In genomic region chr6:90413867-90414266, GRCh38 we compare ENCODE assay signal across 9 cellular contexts.
DNase-seq lines count a peak whose midpoint lies in the region; ATAC-seq and TF ChIP-seq lines count a peak whose summit lies in the region.
"Had no signal": no experiment of that assay in that cellular context is flagged by ENCODE, and none has a peak within 500 bp of the region (broad histone marks: within the 10 kb centered on the region; RNA-seq: fewer than 3 reads in every experiment).

No MANE protein-coding gene starts in this region.

- H3K36me3 Mint-ChIP-seq in activated B cell treated with CpG ODN at 0.5 μM for 24 hours (ENCODE audit: low read depth) = no peaks in the 10 kb centered on the region

- DNase-seq in A673 (ENCODE audit: low spot score) = peak; percentile 68
- peak; percentile 96 for DNase-seq in Jurkat, Clone E6-1 (ENCODE audit: low read depth, low spot score)
- DNase-seq in activated B cell treated with CpG ODN at 0.5 μM for 24 hours = no peak
- DNase-seq in cerebellar cortex (ENCODE audit: low spot score) = peak; percentile 87
- DNase-seq in mucosa of gallbladder (ENCODE audit: low spot score) = peak; percentile 46
- DNase-seq in stimulated activated CD8-positive, alpha-beta memory T cell treated with anti-CD3 and anti-CD28 coated beads, Interleukin-7, amount 100 ng/mL, for 4 hours (ENCODE audit: low read depth in 2 of 2) = peak; percentile 75 to 86
- DNase-seq in D341Med (ENCODE audit: low spot score) = no peak

- peak overlapping the region; percentile 26 for H3K4me3 ChIP-seq in A673 (ENCODE audit: low read depth, low read length, poor library complexity, severe bottlenecking)
- peak overlapping the region; percentile 10 for H3K4me3 ChIP-seq in Jurkat, Clone E6-1 (ENCODE audit: low read length)

- no peaks in the 10 kb centered on the region for H3K36me3 ChIP-seq in A673 (ENCODE audit: insufficient read depth, low read length, poor library complexity, severe bottlenecking)

- H3K4me1 ChIP-seq in A673 (ENCODE audit: insufficient read depth, low read length, poor library complexity, severe bottlenecking) = no peaks in the 10 kb centered on the region

- CTCF ChIA-PET in A673 (lab: Charles Lee) (interaction anchor here (0.6 kb wide), 1 partner anchor 65 kb away, joined by 3 read pairs; no protein-coding TSS in a partner anchor), activated B cell treated with CpG ODN at 0.5 μM for 24 hours (lab: Charles Lee) (interaction anchor here (1.4 to 1.7 kb wide), 3 partner anchors 21 to 473 kb away, joined by 3 to 5 read pairs (median 4); no protein-coding TSS in a partner anchor)

- peaks cover 32% of the 10 kb centered on the region for H3K4me1 Mint-ChIP-seq in activated B cell treated with CpG ODN at 0.5 μM for 24 hours

- H3K9me3 ChIP-seq in A673 (ENCODE audit: low read depth, low read length, poor library complexity, severe bottlenecking) = no peaks in the 10 kb centered on the region

- no peaks in the 10 kb centered on the region for H3K27me3 ChIP-seq in A673 (replicated peaks; ENCODE audit: insufficient read depth, low read depth, low read length, poor library complexity)

- BruUV-seq in A673 (replicated peaks; lab: Mats Ljungman, UMichigan) = no TSS peak

- H3K27ac Mint-ChIP-seq in activated B cell treated with CpG ODN at 0.5 μM for 24 hours = peak overlapping the region; percentile 84

- no peaks in the 10 kb centered on the region for H3K9me3 Mint-ChIP-seq in activated B cell treated with CpG ODN at 0.5 μM for 24 hours

- H3K4me3 Mint-ChIP-seq in activated B cell treated with CpG ODN at 0.5 μM for 24 hours = peak overlapping the region; percentile 70

- no peak overlapping the region for H3K27ac ChIP-seq in A673 (ENCODE audit: low read depth, low read length, poor library complexity, severe bottlenecking)
- H3K27ac ChIP-seq: C4-2B had no signal

- no peaks in the 10 kb centered on the region for H3K27me3 Mint-ChIP-seq in activated B cell treated with CpG ODN at 0.5 μM for 24 hours

- peak; percentile 64 for ATAC-seq in activated B cell treated with CpG ODN at 0.5 μM for 24 hours (ENCODE audit: low read depth)
- no peak for ATAC-seq in GM21360 (IDR thresholded peaks at IDR 0.05; ENCODE audit: unreplicated experiment)

- POLR2A ChIA-PET in A673 (lab: Charles Lee; ENCODE audit: low non-redundant PET) = no interaction called here
- POLR2A ChIA-PET in activated B cell treated with CpG ODN at 0.5 μM for 24 hours (lab: Charles Lee) = interaction anchor here (0.6 to 1.1 kb wide), 3 partner anchors 11 to 1063 kb away, joined by 3 to 4 read pairs (median 3); no protein-coding TSS in a partner anchor

- TF ChIP-seq CTCF in A673 (conservative IDR thresholded peaks at IDR 0.05; ENCODE audit: low read depth, low read length) (no peak), activated B cell treated with CpG ODN at 0.5 μM for 24 hours (IDR thresholded peaks at IDR 0.05) (no peak)

- intact Hi-C loops in A673 (cut with micrococcal nuclease; ENCODE audit: unreplicated experiment) = no loop called here
- intact Hi-C loops in activated B cell treated with CpG ODN at 0.5 μM for 24 hours (cut with micrococcal nuclease) = loop anchor here (5.0 kb wide), 2 partner anchors 63 to 332 kb away; no protein-coding TSS in a partner anchor

Comparison
In these comparisons a context has a peak if more than half of its experiments do, and no peak if none do; other contexts are left out.
1. DNase-seq: peak in A673 (single experiment), Jurkat, Clone E6-1 (single experiment), cerebellar cortex (single experiment), mucosa of gallbladder (single experiment) and stimulated activated CD8-positive, alpha-beta memory T cell treated with anti-CD3 and anti-CD28 coated beads, Interleukin-7, amount 100 ng/mL, for 4 hours (2 of 2); none in activated B cell treated with CpG ODN at 0.5 μM for 24 hours (single experiment) and D341Med (single experiment).